Comparison of ENCODE assay signal across 17 cellular contexts in the genomic region with DNA sequence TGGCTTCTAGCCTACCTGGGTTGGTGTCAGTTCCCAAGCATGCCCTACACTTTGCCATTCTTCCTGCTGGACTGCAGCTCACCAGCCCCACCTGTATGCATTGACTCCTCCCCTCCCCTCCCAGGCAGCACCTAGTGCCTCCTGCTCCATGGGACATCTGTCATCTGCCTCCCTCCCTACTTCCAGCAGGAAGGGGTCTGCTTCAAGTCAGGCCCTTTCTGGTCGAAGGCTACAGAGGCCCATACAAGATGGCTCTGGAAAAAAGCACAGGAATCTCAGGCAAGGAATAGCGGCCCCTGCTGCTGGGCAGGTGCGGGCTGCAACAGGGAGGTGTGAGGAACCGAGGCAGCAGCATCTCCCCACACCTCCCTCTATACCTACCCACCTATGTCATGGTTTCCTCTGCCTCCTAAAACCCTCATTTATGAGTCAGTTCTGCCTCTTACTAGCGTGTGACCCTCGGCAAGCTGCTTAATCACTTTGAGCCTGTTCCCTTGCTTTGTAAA. TPM values are rescaled to one million over a fixed set of nuclear protein-coding genes. Genes with fewer than 3 reads are reported as not detected.
DNase-seq lines count a peak whose midpoint lies in the region; ATAC-seq and TF ChIP-seq lines count a peak whose summit lies in the region.
"Had no signal": no experiment of that assay in that cellular context is flagged by ENCODE, and none has a peak within 500 bp of the region (broad histone marks: within the 10 kb centered on the region; RNA-seq: fewer than 3 reads in every experiment).

No MANE protein-coding gene starts in this region.

- no peaks in the 10 kb centered on the region for H3K9me3 Mint-ChIP-seq in osteocyte (ENCODE audit: unreplicated experiment)
- H3K9me3 Mint-ChIP-seq: CD8-positive, alpha-beta T cell; stimulated activated memory B cell treated with anti-CD40 and anti-IgM and Interleukin-4, amounts not matched to agents 10 μg/mL and 1 μg/mL and 100 μg/mL, for 72 hours had no signal

- ATAC-seq in foreskin keratinocyte = peak; percentile 9
- ATAC-seq: CD8-positive, alpha-beta T cell; stimulated activated memory B cell treated with anti-CD40 and anti-IgM and Interleukin-4, amounts not matched to agents 10 μg/mL and 1 μg/mL and 100 μg/mL, for 72 hours had no signal

- DNase-seq in NCI-H2171 treated with DMSO at 0.1 percent for 48 hours (lab: John Stamatoyannopoulos, UW) = peak; percentile 48
- DNase-seq in NCI-H2171 (lab: John Stamatoyannopoulos, UW) = no peak
- DNase-seq in NCI-H510A treated with DMSO at 0.1 percent for 48 hours (lab: John Stamatoyannopoulos, UW) = peak; percentile 38
- DNase-seq in foreskin keratinocyte = no peak
- peak; percentile 51 for DNase-seq in stomach
- no peak for DNase-seq in osteocyte (ENCODE audit: extremely low spot score, unreplicated experiment)
- no peak for DNase-seq in NCI-H2107 (lab: John Stamatoyannopoulos, UW)
- no peak for DNase-seq in NCI-H1930 (lab: John Stamatoyannopoulos, UW)
- DNase-seq: anterior cingulate cortex; CD8-positive, alpha-beta T cell; erythroblast; NCI-H1092; NCI-H526 treated with DMSO at 0.1 percent for 48 hours; nucleus accumbens; trophoblast cell had no signal

- 57 to 73% (median 64%) methylated on average over 6 of the region's 6 CpGs for WGBS in stomach, 5 donors

- H3K4me3 ChIP-seq in stomach = no peak overlapping the region
- H3K4me3 ChIP-seq: coronary artery had no signal

- TF ChIP-seq EP300 in stomach (IDR thresholded peaks at IDR 0.05) = no peak

- intact Hi-C loops in stomach (cut with DNase I; ENCODE audit: low total_unique reads) = no loop called here

- H3K4me1 Mint-ChIP-seq in osteocyte (ENCODE audit: unreplicated experiment) = peaks cover 8% of the 10 kb centered on the region
- H3K4me1 Mint-ChIP-seq: stimulated activated memory B cell treated with anti-CD40 and anti-IgM and Interleukin-4, amounts not matched to agents 10 μg/mL and 1 μg/mL and 100 μg/mL, for 72 hours had no signal

- no peak overlapping the region for H3K27ac ChIP-seq in foreskin keratinocyte
- peak overlapping the region in 2 of 5 donors; percentile 8 to 55 for H3K27ac ChIP-seq in stomach
- H3K27ac ChIP-seq: coronary artery had no signal

- H3K9me3 ChIP-seq in stomach = no peaks in the 10 kb centered on the region

- no peaks in the 10 kb centered on the region for H3K36me3 Mint-ChIP-seq in osteocyte (ENCODE audit: unreplicated experiment)
- H3K36me3 Mint-ChIP-seq: CD8-positive, alpha-beta T cell; stimulated activated memory B cell treated with anti-CD40 and anti-IgM and Interleukin-4, amounts not matched to agents 10 μg/mL and 1 μg/mL and 100 μg/mL, for 72 hours had no signal

- H3K4me1 ChIP-seq in foreskin keratinocyte (peaks cover 19% of the 10 kb centered on the region), stomach (peaks cover 11 to 31% (median 21%) of the 10 kb centered on the region in 4 donors)

- H3K27me3 Mint-ChIP-seq in osteocyte (ENCODE audit: unreplicated experiment) = no peaks in the 10 kb centered on the region

- no peak overlapping the region for H3K27ac Mint-ChIP-seq in osteocyte (ENCODE audit: unreplicated experiment)
- H3K27ac Mint-ChIP-seq: CD8-positive, alpha-beta T cell; stimulated activated memory B cell treated with anti-CD40 and anti-IgM and Interleukin-4, amounts not matched to agents 10 μg/mL and 1 μg/mL and 100 μg/mL, for 72 hours had no signal

- H3K36me3 ChIP-seq in stomach = no peaks in the 10 kb centered on the region

- no peak for TF ChIP-seq CTCF in foreskin keratinocyte (conservative IDR thresholded peaks at IDR 0.05)
- TF ChIP-seq CTCF in stomach (IDR thresholded peaks at IDR 0.05) = peak in 1 of 7 experiments; percentile 12
- TF ChIP-seq CTCF in osteocyte (IDR thresholded peaks at IDR 0.05) = no peak

- H3K27me3 ChIP-seq in foreskin keratinocyte (no peaks in the 10 kb centered on the region), stomach (no peaks in the 10 kb centered on the region)

- no peak for TF ChIP-seq POLR2A in stomach (IDR thresholded peaks at IDR 0.05)

- H3K4me3 Mint-ChIP-seq in osteocyte (ENCODE audit: unreplicated experiment) = no peak overlapping the region
- H3K4me3 Mint-ChIP-seq: CD8-positive, alpha-beta T cell; stimulated activated memory B cell treated with anti-CD40 and anti-IgM and Interleukin-4, amounts not matched to agents 10 μg/mL and 1 μg/mL and 100 μg/mL, for 72 hours had no signal

RNA-seq across cellular contexts. Expression of gene WWC1, which starts 19.7 kb away (rescaled TPM):
- total RNA-seq in foreskin keratinocyte (32.7 and 37.9 TPM in 2 replicates), stomach (10 to 100 TPM; 18.1 to 82.6 (median 37.4) TPM), osteocyte (2.2 and 3.6 TPM in 2 replicates)
- polyA plus RNA-seq in foreskin keratinocyte (18.1 and 20.1 TPM in 2 replicates), stomach (10 to 100 TPM; 11.3 to 45.5 (median 16.6) TPM)
- total RNA-seq: CD8-positive, alpha-beta T cell had no signal

Comparison
In these comparisons a context has a peak if more than half of its experiments do, and no peak if none do; other contexts are left out.
1. DNase-seq: peak in NCI-H2171 treated with DMSO at 0.1 percent for 48 hours (single experiment), NCI-H510A treated with DMSO at 0.1 percent for 48 hours (single experiment) and stomach (single experiment); none in NCI-H2171 (single experiment), foreskin keratinocyte (0 of 2), osteocyte (single experiment), NCI-H2107 (single experiment) and NCI-H1930 (0 of 2).